8 cellular contexts compared by ENCODE assay signal in the genomic region with DNA sequence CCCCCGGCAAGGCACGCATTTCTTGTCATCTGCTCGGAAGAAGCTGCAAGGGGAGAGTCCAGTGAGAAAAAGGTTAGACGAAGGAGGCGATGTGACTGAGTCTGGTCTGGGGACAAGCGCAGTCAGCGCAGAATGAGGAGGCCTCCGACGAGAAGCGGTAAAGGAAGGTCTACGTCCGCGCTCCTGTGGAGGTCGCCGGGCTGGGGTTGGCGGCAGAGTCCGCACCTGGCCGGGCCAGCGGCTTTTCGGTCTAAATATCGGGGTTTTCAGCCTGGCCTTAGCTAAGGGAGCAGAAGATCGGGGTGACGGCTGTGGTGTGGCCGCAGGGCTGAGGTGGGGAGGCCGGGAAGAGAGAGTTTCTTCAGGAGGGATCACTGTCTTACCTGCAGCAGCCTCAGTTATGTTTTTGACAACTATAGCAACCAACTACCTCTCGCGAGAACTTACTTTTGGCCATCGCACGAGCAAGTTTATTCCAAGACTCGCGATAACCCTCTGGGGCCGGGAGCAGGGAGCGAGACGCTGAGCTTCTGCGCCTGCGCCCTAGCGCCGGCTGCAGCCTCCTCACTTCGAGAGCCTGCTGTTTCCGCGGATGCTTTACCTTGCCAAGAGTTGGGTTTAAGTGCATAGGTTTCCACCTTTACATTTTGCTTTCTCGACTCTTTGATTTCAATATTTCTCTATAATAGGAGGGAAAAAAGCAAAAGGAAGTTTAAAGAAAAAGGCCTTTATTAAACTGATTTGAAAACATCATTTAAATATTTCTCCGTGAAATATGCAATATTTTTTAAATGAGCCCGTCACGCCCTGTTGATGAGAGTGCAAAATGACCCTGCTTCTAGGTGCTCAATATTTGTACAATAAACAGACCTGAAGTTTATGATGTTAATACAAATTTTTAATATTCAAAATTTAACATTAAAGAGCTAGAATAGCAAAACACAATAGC. TPM values are rescaled to one million over a fixed set of nuclear protein-coding genes. Genes with fewer than 3 reads are reported as not detected.
DNase-seq lines count a peak whose midpoint lies in the region; ATAC-seq and TF ChIP-seq lines count a peak whose summit lies in the region.

A gene (minus strand): TSS at position 534 of the 949 bp plus-strand sequence. CDS start 4,068 bp downstream, outside the sequence.

- H2AK5ac ChIP-seq in H9 (ENCODE audit: insufficient read length, low read length) = no peak within 1 kb of the TSS

- H3K79me2 ChIP-seq in H9 (ENCODE audit: insufficient read depth, low read length) (no peaks in the 10 kb centered on the region), MM.1S (ENCODE audit: low read length) (no peaks in the 10 kb centered on the region)

- peak; percentile 98 for ATAC-seq in stimulated activated naive CD8-positive, alpha-beta T cell treated with anti-CD3 and anti-CD28 coated beads, Interleukin-15, amount 100 ng/mL, for 72 hours

- no peak within 1 kb of the TSS for H4K5ac ChIP-seq in H9 (ENCODE audit: insufficient read length, low read depth, low read length)

- H2BK15ac ChIP-seq in H9 (ENCODE audit: low read depth, low read length) = no peak within 1 kb of the TSS

- peak within 1 kb of the TSS; percentile 89 for H3K4me2 ChIP-seq in H9 (ENCODE audit: insufficient read depth, insufficient read length, low read length)
- peak within 1 kb of the TSS; percentile 91 for H3K4me2 ChIP-seq in MM.1S (ENCODE audit: low read depth, low read length)

- no peak within 1 kb of the TSS for H4K91ac ChIP-seq in H9 (ENCODE audit: insufficient read length, low read depth, low read length)

- H3K23ac ChIP-seq in H9 (ENCODE audit: insufficient read length, low read depth, low read length) = no peak within 1 kb of the TSS

- peak within 1 kb of the TSS in 2 of 3 experiments; percentile 92 to 99; a peak in 5 of 7 replicates for H3K27ac Mint-ChIP-seq in H9
- H3K27ac Mint-ChIP-seq in neural crest cell (ENCODE audit: unreplicated experiment) = peak within 1 kb of the TSS; percentile 85
- H3K27ac Mint-ChIP-seq in stimulated activated naive CD8-positive, alpha-beta T cell treated with anti-CD3 and anti-CD28 coated beads, Interleukin-15, amount 100 ng/mL, for 72 hours = peak within 1 kb of the TSS; percentile 95 to 99

- no peak within 1 kb of the TSS for H3K4ac ChIP-seq in H9 (ENCODE audit: low read depth, low read length)

- no peak within 1 kb of the TSS for H2BK5ac ChIP-seq in H9 (ENCODE audit: insufficient read length, low read length)

- H3K14ac ChIP-seq in H9 (ENCODE audit: insufficient read depth, low read length) = peak within 1 kb of the TSS; percentile 80; the same call in 1 of the 2 replicates

- H3K4me3 ChIP-seq in MM.1S (ENCODE audit: low read length) = peak within 1 kb of the TSS; percentile 74

- H3K56ac ChIP-seq in H9 (ENCODE audit: insufficient read length, low read depth, low read length) = no peak within 1 kb of the TSS

- H3K27ac ChIP-seq in H9 (ENCODE audit: insufficient read length, low read depth, low read length) (no peak within 1 kb of the TSS), MM.1S (ENCODE audit: low read length) (peak within 1 kb of the TSS; percentile 75)

- WGBS in H9 (ENCODE audit: extremely low coverage, insufficient read length, low lambda C conversion rate) = no CpG with 5 or more reads among the region's 45 CpGs

- no peak within 1 kb of the TSS for H3T11ph ChIP-seq in H9 (ENCODE audit: low read length)

- H3K9me3 ChIP-seq in ES-I3 (ENCODE audit: control insufficient read depth, insufficient read depth, low read length) (no peaks in the 10 kb centered on the region), H9 (ENCODE audit: control insufficient read depth, low read depth, low read length) (no peaks in the 10 kb centered on the region), MM.1S (replicated peaks; ENCODE audit: insufficient read depth, low read length) (no peaks in the 10 kb centered on the region)

- peaks cover 5% of the 10 kb centered on the region for H3K23me2 ChIP-seq in H9 (ENCODE audit: insufficient read length, low read depth, low read length, poor library complexity, severe bottlenecking)

- H2BK20ac ChIP-seq in H9 (ENCODE audit: low read depth, low read length, poor library complexity, severe bottlenecking) = no peak within 1 kb of the TSS

- H3K9me2 ChIP-seq in MM.1S (replicated peaks; ENCODE audit: insufficient read depth, low read length) = no peaks in the 10 kb centered on the region

- H2AFZ ChIP-seq in H9 (ENCODE audit: low read length) (peak within 1 kb of the TSS; percentile 46), MM.1S (ENCODE audit: low read length) (peak within 1 kb of the TSS; percentile 74)

- H3K36me3 Mint-ChIP-seq in H9 (ENCODE audit: insufficient read depth in 1 of 3, low read depth in 3 of 3) (no peaks in the 10 kb centered on the region; a peak in 1 of 7 replicates), neural crest cell (ENCODE audit: low read depth) (peaks cover 11% of the 10 kb centered on the region)

- peak within 1 kb of the TSS; percentile 94 for H3K9ac ChIP-seq in ES-I3 (ENCODE audit: low read depth, low read length)
- peak within 1 kb of the TSS; percentile 76 for H3K9ac ChIP-seq in H9 (ENCODE audit: extremely low read depth, insufficient read length, low read length)
- H3K9ac ChIP-seq in MM.1S (ENCODE audit: low read length) = peak within 1 kb of the TSS; percentile 79

- H3K4me1 Mint-ChIP-seq in H9 (peaks cover 10 to 15% of the 10 kb centered on the region in 2 experiments), neural crest cell (peaks cover 12% of the 10 kb centered on the region)
- H3K4me1 Mint-ChIP-seq in stimulated activated naive CD8-positive, alpha-beta T cell treated with anti-CD3 and anti-CD28 coated beads, Interleukin-15, amount 100 ng/mL, for 72 hours = peaks cover 12% of the 10 kb centered on the region

- H2BK12ac ChIP-seq in H9 (ENCODE audit: insufficient read length, low read depth, low read length) = no peak within 1 kb of the TSS

- H3K4me1 ChIP-seq in ES-I3 (ENCODE audit: insufficient read depth, low read length) (no peaks in the 10 kb centered on the region), H9 (ENCODE audit: insufficient read depth, low read length) (no peaks in the 10 kb centered on the region), MM.1S (ENCODE audit: low read length) (peaks cover 6% of the 10 kb centered on the region)

- H3F3A ChIP-seq in MM.1S (ENCODE audit: insufficient read depth, low read length) = no peaks in the 10 kb centered on the region

- no peaks in the 10 kb centered on the region for H3K79me1 ChIP-seq in H9 (ENCODE audit: insufficient read depth, low read depth, low read length, poor library complexity, severe bottlenecking)

- TF ChIP-seq CTCF in H9 (conservative IDR thresholded peaks at IDR 0.05) = no peak
- no peak for TF ChIP-seq CTCF in MM.1S (IDR thresholded peaks at IDR 0.05; ENCODE audit: low read length)
- no peak for TF ChIP-seq CTCF in neural crest cell (conservative IDR thresholded peaks at IDR 0.05)

- peaks cover 0 to 2% of the 10 kb centered on the region in 2 experiments; a peak in 1 of 5 replicates for H3K9me3 Mint-ChIP-seq in H9
- peaks cover 5% of the 10 kb centered on the region for H3K9me3 Mint-ChIP-seq in neural crest cell
- no peaks in the 10 kb centered on the region for H3K9me3 Mint-ChIP-seq in stimulated activated naive CD8-positive, alpha-beta T cell treated with anti-CD3 and anti-CD28 coated beads, Interleukin-15, amount 100 ng/mL, for 72 hours

- H3K36me3 ChIP-seq in ES-I3 (ENCODE audit: insufficient read depth, low read length) (no peaks in the 10 kb centered on the region), MM.1S (replicated peaks; ENCODE audit: insufficient read depth, low read length) (no peaks in the 10 kb centered on the region)

- H3K18ac ChIP-seq in H9 (ENCODE audit: insufficient read length, low read depth, low read length) = peak within 1 kb of the TSS; percentile 91

- peak within 1 kb of the TSS; percentile 96 to 98 for H3K4me3 Mint-ChIP-seq in H9
- H3K4me3 Mint-ChIP-seq in neural crest cell = peak within 1 kb of the TSS; percentile 97
- H3K4me3 Mint-ChIP-seq in stimulated activated naive CD8-positive, alpha-beta T cell treated with anti-CD3 and anti-CD28 coated beads, Interleukin-15, amount 100 ng/mL, for 72 hours = peak within 1 kb of the TSS; percentile 97 to 98

- H4K20me1 ChIP-seq in H9 (ENCODE audit: control insufficient read depth, insufficient read depth, insufficient read length) (no peaks in the 10 kb centered on the region), MM.1S (ENCODE audit: insufficient read depth, low read length) (no peaks in the 10 kb centered on the region)

- H3K27me3 ChIP-seq in H9 (ENCODE audit: insufficient read depth, low read length) = no peaks in the 10 kb centered on the region
- no peaks in the 10 kb centered on the region for H3K27me3 ChIP-seq in MM.1S (replicated peaks; ENCODE audit: insufficient read depth, low read length)

- DNase-seq in H9 (peak; percentile 97), MM.1S (peak; percentile 99), SIG-M5 (lab: John Stamatoyannopoulos, UW) (peak; percentile 3), foreskin melanocyte (peak; percentile 88), neural crest cell (ENCODE audit: low read depth, low spot score) (peak; percentile 82)
- peak; percentile 83 for DNase-seq in activated gamma-delta T cell treated with anti-CD3 and anti-CD28 coated beads, Interleukin-2, amount 50 U/mL, for 16 hours (ENCODE audit: low read depth)
- DNase-seq in stimulated activated naive CD8-positive, alpha-beta T cell treated with anti-CD3 and anti-CD28 coated beads, Interleukin-15, amount 100 ng/mL, for 72 hours = peak; percentile 92 to 95

- H4K8ac ChIP-seq in H9 (replicated peaks; ENCODE audit: insufficient read length, low read depth, low read length) = no peak within 1 kb of the TSS

- H2BK120ac ChIP-seq in H9 (ENCODE audit: low read depth, low read length, poor library complexity, severe bottlenecking) = no peak within 1 kb of the TSS

- peaks cover 11% of the 10 kb centered on the region for H3K27me3 Mint-ChIP-seq in H9 (ENCODE audit: low read depth)
- peaks cover 51% of the 10 kb centered on the region for H3K27me3 Mint-ChIP-seq in neural crest cell (ENCODE audit: low read depth)
- H3K27me3 Mint-ChIP-seq in stimulated activated naive CD8-positive, alpha-beta T cell treated with anti-CD3 and anti-CD28 coated beads, Interleukin-15, amount 100 ng/mL, for 72 hours = no peaks in the 10 kb centered on the region

RNA-seq across cellular contexts. Expression of the gene that starts here (rescaled TPM):
- total RNA-seq in H9 (2021) = 0.24 and 0.26 TPM in 2 replicates
- total RNA-seq in neural crest cell = 0.65 and 0.84 TPM in 2 replicates

Comparison
In these comparisons a context has a peak if more than half of its experiments do, and no peak if none do; other contexts are left out.
1. Peak in DNase-seq, H3K9ac ChIP-seq and H3K4me2 ChIP-seq in H9; RNA of the gene not detected or under 1 TPM.
2. Peak in DNase-seq in neural crest cell; RNA of the gene not detected or under 1 TPM.
3. DNase-seq: peak in every context shown above with its lines; median percentile 99 in MM.1S; 97 in H9; 94 in stimulated activated naive CD8-positive, alpha-beta T cell treated with anti-CD3 and anti-CD28 coated beads, Interleukin-15, amount 100 ng/mL, for 72 hours; 88 in foreskin melanocyte; 83 in activated gamma-delta T cell treated with anti-CD3 and anti-CD28 coated beads, Interleukin-2, amount 50 U/mL, for 16 hours; 82 in neural crest cell; 3 in SIG-M5.